1 cellular context compared by ENCODE assay signal in the genomic region with DNA sequence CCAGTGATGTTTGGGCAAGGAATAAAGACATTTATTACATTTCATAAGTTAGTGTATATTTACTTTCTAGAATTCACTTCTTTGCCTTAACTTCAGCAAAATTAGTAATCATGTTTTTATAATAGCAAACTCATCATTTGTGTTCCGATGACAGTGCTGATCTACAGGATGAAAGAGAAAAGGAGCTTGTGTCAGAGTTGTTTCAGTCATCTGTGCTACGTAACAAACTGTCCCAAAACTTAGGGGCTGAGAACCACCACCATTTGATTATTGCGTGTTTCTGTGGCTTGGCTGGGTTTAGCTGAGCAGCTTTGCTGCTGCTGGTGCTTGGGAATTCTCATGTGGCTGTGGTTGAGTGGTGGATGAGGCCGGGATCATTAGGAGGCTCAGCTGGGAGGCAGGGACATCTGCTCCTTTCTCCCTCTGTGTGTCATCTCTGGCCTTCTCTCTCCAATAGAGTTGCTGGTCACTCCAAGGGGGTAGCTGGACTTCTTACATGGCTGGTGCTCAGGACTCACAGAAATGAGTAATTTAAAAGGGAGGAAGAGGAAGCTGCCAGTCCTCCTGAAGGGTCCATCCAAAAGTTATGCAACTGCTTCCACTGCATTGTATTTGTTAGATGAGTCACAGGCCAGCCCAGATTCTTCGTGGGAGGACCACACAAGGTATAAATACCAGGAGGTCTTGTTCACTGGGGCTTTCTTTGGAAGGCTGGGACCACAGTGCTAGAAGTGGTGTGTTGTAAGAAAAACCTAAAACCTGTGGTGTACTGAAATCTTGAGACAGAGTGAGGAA.
TF ChIP-seq lines count a peak whose summit lies in the region.

No MANE protein-coding gene starts in this region.

TF ChIP-seq in SK-N-SH treated with all-trans-retinoic acid at 6 μM for 48 hours, 23 proteins besides CTCF, POLR2A, EP300 and RAD21 (continued from another document):
- TF ChIP-seq, protein P1, sequence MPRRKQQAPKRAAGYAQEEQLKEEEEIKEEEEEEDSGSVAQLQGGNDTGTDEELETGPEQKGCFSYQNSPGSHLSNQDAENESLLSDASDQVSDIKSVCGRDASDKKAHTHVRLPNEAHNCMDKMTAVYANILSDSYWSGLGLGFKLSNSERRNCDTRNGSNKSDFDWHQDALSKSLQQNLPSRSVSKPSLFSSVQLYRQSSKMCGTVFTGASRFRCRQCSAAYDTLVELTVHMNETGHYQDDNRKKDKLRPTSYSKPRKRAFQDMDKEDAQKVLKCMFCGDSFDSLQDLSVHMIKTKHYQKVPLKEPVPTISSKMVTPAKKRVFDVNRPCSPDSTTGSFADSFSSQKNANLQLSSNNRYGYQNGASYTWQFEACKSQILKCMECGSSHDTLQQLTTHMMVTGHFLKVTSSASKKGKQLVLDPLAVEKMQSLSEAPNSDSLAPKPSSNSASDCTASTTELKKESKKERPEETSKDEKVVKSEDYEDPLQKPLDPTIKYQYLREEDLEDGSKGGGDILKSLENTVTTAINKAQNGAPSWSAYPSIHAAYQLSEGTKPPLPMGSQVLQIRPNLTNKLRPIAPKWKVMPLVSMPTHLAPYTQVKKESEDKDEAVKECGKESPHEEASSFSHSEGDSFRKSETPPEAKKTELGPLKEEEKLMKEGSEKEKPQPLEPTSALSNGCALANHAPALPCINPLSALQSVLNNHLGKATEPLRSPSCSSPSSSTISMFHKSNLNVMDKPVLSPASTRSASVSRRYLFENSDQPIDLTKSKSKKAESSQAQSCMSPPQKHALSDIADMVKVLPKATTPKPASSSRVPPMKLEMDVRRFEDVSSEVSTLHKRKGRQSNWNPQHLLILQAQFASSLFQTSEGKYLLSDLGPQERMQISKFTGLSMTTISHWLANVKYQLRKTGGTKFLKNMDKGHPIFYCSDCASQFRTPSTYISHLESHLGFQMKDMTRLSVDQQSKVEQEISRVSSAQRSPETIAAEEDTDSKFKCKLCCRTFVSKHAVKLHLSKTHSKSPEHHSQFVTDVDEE (CRISPR knock-in tag; IDR thresholded peaks at IDR 0.05): no peak
- TF ChIP-seq BACH2 (CRISPR knock-in tag; IDR thresholded peaks at IDR 0.05; ENCODE audit: borderline replicate concordance): no peak
- TF ChIP-seq RARB (CRISPR knock-in tag; IDR thresholded peaks at IDR 0.05): no peak
- TF ChIP-seq ISL1 (CRISPR knock-in tag; IDR thresholded peaks at IDR 0.05): no peak
- no peak for TF ChIP-seq ZC3H10 (CRISPR knock-in tag; IDR thresholded peaks at IDR 0.05)
- no peak for TF ChIP-seq OSR1 (CRISPR knock-in tag; IDR thresholded peaks at IDR 0.05)
- no peak for TF ChIP-seq CSDC2 (CRISPR knock-in tag; IDR thresholded peaks at IDR 0.05)
- no peak for TF ChIP-seq TOX (CRISPR knock-in tag; IDR thresholded peaks at IDR 0.05; ENCODE audit: borderline replicate concordance)
- TF ChIP-seq, protein P2, sequence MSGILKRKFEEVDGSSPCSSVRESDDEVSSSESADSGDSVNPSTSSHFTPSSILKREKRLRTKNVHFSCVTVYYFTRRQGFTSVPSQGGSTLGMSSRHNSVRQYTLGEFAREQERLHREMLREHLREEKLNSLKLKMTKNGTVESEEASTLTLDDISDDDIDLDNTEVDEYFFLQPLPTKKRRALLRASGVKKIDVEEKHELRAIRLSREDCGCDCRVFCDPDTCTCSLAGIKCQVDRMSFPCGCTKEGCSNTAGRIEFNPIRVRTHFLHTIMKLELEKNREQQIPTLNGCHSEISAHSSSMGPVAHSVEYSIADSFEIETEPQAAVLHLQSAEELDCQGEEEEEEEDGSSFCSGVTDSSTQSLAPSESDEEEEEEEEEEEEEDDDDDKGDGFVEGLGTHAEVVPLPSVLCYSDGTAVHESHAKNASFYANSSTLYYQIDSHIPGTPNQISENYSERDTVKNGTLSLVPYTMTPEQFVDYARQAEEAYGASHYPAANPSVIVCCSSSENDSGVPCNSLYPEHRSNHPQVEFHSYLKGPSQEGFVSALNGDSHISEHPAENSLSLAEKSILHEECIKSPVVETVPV (CRISPR knock-in tag; IDR thresholded peaks at IDR 0.05): no peak
- TF ChIP-seq TCF4 (CRISPR knock-in tag; IDR thresholded peaks at IDR 0.05; ENCODE audit: borderline replicate concordance): no peak
- TF ChIP-seq ZNF565 (CRISPR knock-in tag; conservative IDR thresholded peaks at IDR 0.05; ENCODE audit: low read depth): no peak
- TF ChIP-seq, protein P3, sequence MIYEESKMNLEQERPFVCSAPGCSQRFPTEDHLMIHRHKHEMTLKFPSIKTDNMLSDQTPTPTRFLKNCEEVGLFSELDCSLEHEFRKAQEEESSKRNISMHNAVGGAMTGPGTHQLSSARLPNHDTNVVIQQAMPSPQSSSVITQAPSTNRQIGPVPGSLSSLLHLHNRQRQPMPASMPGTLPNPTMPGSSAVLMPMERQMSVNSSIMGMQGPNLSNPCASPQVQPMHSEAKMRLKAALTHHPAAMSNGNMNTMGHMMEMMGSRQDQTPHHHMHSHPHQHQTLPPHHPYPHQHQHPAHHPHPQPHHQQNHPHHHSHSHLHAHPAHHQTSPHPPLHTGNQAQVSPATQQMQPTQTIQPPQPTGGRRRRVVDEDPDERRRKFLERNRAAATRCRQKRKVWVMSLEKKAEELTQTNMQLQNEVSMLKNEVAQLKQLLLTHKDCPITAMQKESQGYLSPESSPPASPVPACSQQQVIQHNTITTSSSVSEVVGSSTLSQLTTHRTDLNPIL (CRISPR knock-in tag; IDR thresholded peaks at IDR 0.05; ENCODE audit: low read depth): no peak
- no peak for TF ChIP-seq ZNF8 (CRISPR knock-in tag; IDR thresholded peaks at IDR 0.05)
- TF ChIP-seq, protein P4, sequence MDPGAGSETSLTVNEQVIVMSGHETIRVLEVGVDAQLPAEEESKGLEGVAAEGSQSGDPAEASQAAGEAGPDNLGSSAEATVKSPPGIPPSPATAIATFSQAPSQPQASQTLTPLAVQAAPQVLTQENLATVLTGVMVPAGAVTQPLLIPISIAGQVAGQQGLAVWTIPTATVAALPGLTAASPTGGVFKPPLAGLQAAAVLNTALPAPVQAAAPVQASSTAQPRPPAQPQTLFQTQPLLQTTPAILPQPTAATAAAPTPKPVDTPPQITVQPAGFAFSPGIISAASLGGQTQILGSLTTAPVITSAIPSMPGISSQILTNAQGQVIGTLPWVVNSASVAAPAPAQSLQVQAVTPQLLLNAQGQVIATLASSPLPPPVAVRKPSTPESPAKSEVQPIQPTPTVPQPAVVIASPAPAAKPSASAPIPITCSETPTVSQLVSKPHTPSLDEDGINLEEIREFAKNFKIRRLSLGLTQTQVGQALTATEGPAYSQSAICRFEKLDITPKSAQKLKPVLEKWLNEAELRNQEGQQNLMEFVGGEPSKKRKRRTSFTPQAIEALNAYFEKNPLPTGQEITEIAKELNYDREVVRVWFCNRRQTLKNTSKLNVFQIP (CRISPR knock-in tag; IDR thresholded peaks at IDR 0.05; ENCODE audit: borderline replicate concordance, low read depth): no peak
- TF ChIP-seq ZFP3 (CRISPR knock-in tag; IDR thresholded peaks at IDR 0.05): no peak
- TF ChIP-seq ZNF70 (CRISPR knock-in tag; IDR thresholded peaks at IDR 0.05): no peak
